In genomic region chr6:78483546-78483945, GRCh38 we compare ENCODE assay signal across 19 cellular contexts.
DNase-seq lines count a peak whose midpoint lies in the region; ATAC-seq and TF ChIP-seq lines count a peak whose summit lies in the region.
"Had no signal": no experiment of that assay in that cellular context is flagged by ENCODE, and none has a peak within 500 bp of the region (broad histone marks: within the 10 kb centered on the region; RNA-seq: fewer than 3 reads in every experiment).

No MANE protein-coding gene starts in this region.

- no peak overlapping the region for H4K91ac ChIP-seq in IMR-90 (ENCODE audit: insufficient read depth, low read depth, low read length)

- no peaks in the 10 kb centered on the region for H4K20me1 ChIP-seq in IMR-90 (ENCODE audit: insufficient read depth, low read length)

- H2BK5ac ChIP-seq in IMR-90 (ENCODE audit: low read depth, low read length, poor library complexity, severe bottlenecking) = no peak overlapping the region

- peak overlapping the region; percentile 57 for H3K27ac Mint-ChIP-seq in glutamatergic neuron (ENCODE audit: unreplicated experiment)
- no peak overlapping the region for H3K27ac Mint-ChIP-seq in stimulated activated naive B cell treated with anti-CD40 and anti-IgM and Interleukin-4, amounts not matched to agents 10 μg/mL and 1 μg/mL and 100 μg/mL, for 72 hours
- no peak overlapping the region for H3K27ac Mint-ChIP-seq in endodermal cell
- H3K27ac Mint-ChIP-seq: CD4-positive, CD25-positive, alpha-beta regulatory T cell had no signal

- H2AK5ac ChIP-seq in IMR-90 (ENCODE audit: low read depth, low read length) = no peak overlapping the region

- CTCF ChIA-PET in IMR-90 (lab: Yijun Ruan, JAX) = interaction anchor here (1.4 to 1.5 kb wide), 2 partner anchors 10 to 22 kb away, joined by 3 to 4 read pairs; no protein-coding TSS in a partner anchor

- H3K27me3 ChIP-seq in IMR-90 (ENCODE audit: control insufficient read depth, insufficient read depth, low read length) (no peaks in the 10 kb centered on the region), brain microvascular endothelial cell (replicated peaks) (no peaks in the 10 kb centered on the region), endodermal cell (ENCODE audit: control insufficient read depth, insufficient read depth, low read length, poor library complexity, severe bottlenecking) (no peaks in the 10 kb centered on the region)

- DNase-seq in AG10803 (ENCODE audit: low read depth) = peak; percentile 56
- peak; percentile 35 for DNase-seq in IMR-90
- DNase-seq in brain microvascular endothelial cell = peak; percentile 11
- DNase-seq in glutamatergic neuron = no peak
- DNase-seq in stimulated activated naive B cell treated with anti-CD40 and anti-IgM and Interleukin-4, amounts not matched to agents 10 μg/mL and 1 μg/mL and 100 μg/mL, for 72 hours = no peak
- DNase-seq in SKM-1 (lab: John Stamatoyannopoulos, UW; ENCODE audit: unreplicated experiment) = no peak
- no peak for DNase-seq in endodermal cell
- DNase-seq: Calu3; CD4-positive, CD25-positive, alpha-beta regulatory T cell; DND-41; GF-D8; NCI-H1092; NCI-H1694; NCI-H446; PC-9 had no signal

- no peaks in the 10 kb centered on the region for H3K36me3 ChIP-seq in IMR-90 (ENCODE audit: control insufficient read depth, insufficient read depth, low read length)
- no peaks in the 10 kb centered on the region for H3K36me3 ChIP-seq in brain microvascular endothelial cell (replicated peaks)
- no peaks in the 10 kb centered on the region for H3K36me3 ChIP-seq in endodermal cell (ENCODE audit: control insufficient read depth, insufficient read depth, low read length)
- H3K36me3 ChIP-seq: HAP-1 had no signal

- no peaks in the 10 kb centered on the region for H3K9me3 Mint-ChIP-seq in glutamatergic neuron (ENCODE audit: unreplicated experiment)
- H3K9me3 Mint-ChIP-seq in stimulated activated naive B cell treated with anti-CD40 and anti-IgM and Interleukin-4, amounts not matched to agents 10 μg/mL and 1 μg/mL and 100 μg/mL, for 72 hours = peaks cover 3 to 4% of the 10 kb centered on the region in 2 donors
- no peaks in the 10 kb centered on the region for H3K9me3 Mint-ChIP-seq in endodermal cell

- no CpG with 5 or more reads among the region's 2 CpGs for WGBS in IMR-90 (ENCODE audit: extremely low coverage in 2 of 2, insufficient read length in 1 of 2), 2 experiments
- WGBS in endodermal cell (ENCODE audit: insufficient coverage in 1 of 2, insufficient read length in 1 of 2), 2 experiments = 100% methylated on average over 1 of the region's 2 CpGs; no CpG with 5 or more reads in 1 of the 2 experiments

- H3K23ac ChIP-seq in IMR-90 (ENCODE audit: low read depth, low read length) = no peak overlapping the region

- no peak overlapping the region for H3K56ac ChIP-seq in IMR-90 (ENCODE audit: extremely low read depth, insufficient read depth, low read length)

- H3K27me3 Mint-ChIP-seq in glutamatergic neuron (ENCODE audit: unreplicated experiment) (no peaks in the 10 kb centered on the region), endodermal cell (ENCODE audit: insufficient read depth) (no peaks in the 10 kb centered on the region)
- no peaks in the 10 kb centered on the region for H3K27me3 Mint-ChIP-seq in stimulated activated naive B cell treated with anti-CD40 and anti-IgM and Interleukin-4, amounts not matched to agents 10 μg/mL and 1 μg/mL and 100 μg/mL, for 72 hours
- H3K27me3 Mint-ChIP-seq: CD4-positive, CD25-positive, alpha-beta regulatory T cell had no signal

- H3K4me2 ChIP-seq in IMR-90 (ENCODE audit: low read depth, low read length) = no peak overlapping the region
- H3K4me2 ChIP-seq: A549, PC-9 had no signal

- in situ Hi-C loops in IMR-90 (cut with MboI; ENCODE audit: low sequenced_read_pairs) (no loop called here), brain microvascular endothelial cell (cut with HindIII; ENCODE audit: low pct_ligation_motif_present, low sequenced_read_pairs) (no loop called here)

- H2BK20ac ChIP-seq in IMR-90 (ENCODE audit: low read depth, low read length) = no peak overlapping the region

- no peak for TF ChIP-seq POLR2A in IMR-90 (IDR thresholded peaks at IDR 0.05; ENCODE audit: low read depth, low read length)

- intact Hi-C loops in IMR-90 (cut with micrococcal nuclease) = no loop called here

- H3K36me3 Mint-ChIP-seq in glutamatergic neuron (ENCODE audit: unreplicated experiment) = no peaks in the 10 kb centered on the region
- H3K36me3 Mint-ChIP-seq in stimulated activated naive B cell treated with anti-CD40 and anti-IgM and Interleukin-4, amounts not matched to agents 10 μg/mL and 1 μg/mL and 100 μg/mL, for 72 hours = no peaks in the 10 kb centered on the region
- H3K36me3 Mint-ChIP-seq in endodermal cell (ENCODE audit: low read depth) = no peaks in the 10 kb centered on the region
- H3K36me3 Mint-ChIP-seq: CD4-positive, CD25-positive, alpha-beta regulatory T cell had no signal

- peak overlapping the region; percentile 27 for H3K4me3 Mint-ChIP-seq in glutamatergic neuron (ENCODE audit: unreplicated experiment)
- no peak overlapping the region for H3K4me3 Mint-ChIP-seq in stimulated activated naive B cell treated with anti-CD40 and anti-IgM and Interleukin-4, amounts not matched to agents 10 μg/mL and 1 μg/mL and 100 μg/mL, for 72 hours
- H3K4me3 Mint-ChIP-seq in endodermal cell = no peak overlapping the region
- H3K4me3 Mint-ChIP-seq: CD4-positive, CD25-positive, alpha-beta regulatory T cell had no signal

- no peak overlapping the region for H4K8ac ChIP-seq in IMR-90 (ENCODE audit: low read depth in 2 of 2, low read length in 2 of 2)

- H3K4me1 Mint-ChIP-seq in glutamatergic neuron (ENCODE audit: low read depth, unreplicated experiment) = peaks cover 8% of the 10 kb centered on the region
- H3K4me1 Mint-ChIP-seq in stimulated activated naive B cell treated with anti-CD40 and anti-IgM and Interleukin-4, amounts not matched to agents 10 μg/mL and 1 μg/mL and 100 μg/mL, for 72 hours = no peaks in the 10 kb centered on the region
- no peaks in the 10 kb centered on the region for H3K4me1 Mint-ChIP-seq in endodermal cell
- H3K4me1 Mint-ChIP-seq: CD4-positive, CD25-positive, alpha-beta regulatory T cell had no signal

- H3K4me1 ChIP-seq in IMR-90 (ENCODE audit: control insufficient read depth, insufficient read depth, low read length) (no peaks in the 10 kb centered on the region; the same call in 1 of the 2 replicates), endodermal cell (ENCODE audit: control insufficient read depth, insufficient read depth, low read length) (no peaks in the 10 kb centered on the region)
- H3K4me1 ChIP-seq: A549, HAP-1 had no signal

- no peak for TF ChIP-seq RAD21 in IMR-90 (IDR thresholded peaks at IDR 0.05; ENCODE audit: low read length)

- no peak overlapping the region for H3K9ac ChIP-seq in IMR-90 (ENCODE audit: low read depth, low read length)
- H3K9ac ChIP-seq in endodermal cell (ENCODE audit: extremely low read depth, low read length, poor library complexity, severe bottlenecking) = no peak overlapping the region

- H3K9me3 ChIP-seq in IMR-90 (ENCODE audit: control insufficient read depth, insufficient read depth, low read length) (no peaks in the 10 kb centered on the region), endodermal cell (ENCODE audit: control insufficient read depth, low read length) (no peaks in the 10 kb centered on the region)
- H3K9me3 ChIP-seq: A549, HAP-1 had no signal

- dilution Hi-C loops in IMR-90 (cut with HindIII; ENCODE audit: low sequenced_read_pairs, unreplicated experiment) = no loop called here

- no peak overlapping the region for H3K18ac ChIP-seq in IMR-90 (ENCODE audit: low read depth, low read length)

- no peak overlapping the region for H4K5ac ChIP-seq in IMR-90 (ENCODE audit: low read depth, low read length)

- H3K4me3 ChIP-seq in AG10803 (ENCODE audit: low read length) (no peak overlapping the region), IMR-90 (ENCODE audit: insufficient read depth, low read depth, low read length) (no peak overlapping the region), brain microvascular endothelial cell (ENCODE audit: low read depth, low read length) (no peak overlapping the region), endodermal cell (ENCODE audit: low read length) (no peak overlapping the region)
- H3K4me3 ChIP-seq: A549, HAP-1, PC-9, SK-N-MC had no signal

- TF ChIP-seq CTCF in AG10803 (conservative IDR thresholded peaks at IDR 0.05; ENCODE audit: low read length) (no peak), IMR-90 (conservative IDR thresholded peaks at IDR 0.05; ENCODE audit: low read depth, low read length) (no peak), brain microvascular endothelial cell (IDR thresholded peaks at IDR 0.05; ENCODE audit: low read depth, low read length, missing control alignments) (no peak), glutamatergic neuron (IDR thresholded peaks at IDR 0.05; ENCODE audit: partially characterized antibody, unreplicated experiment) (no peak), endodermal cell (conservative IDR thresholded peaks at IDR 0.05) (no peak)

- no peaks in the 10 kb centered on the region for H3K79me1 ChIP-seq in IMR-90 (ENCODE audit: low read depth in 1 of 2, low read length in 2 of 2)

- ATAC-seq in IMR-90 (ENCODE audit: low read depth) (no peak), HG03108 (IDR thresholded peaks at IDR 0.05; ENCODE audit: unreplicated experiment) (no peak)
- no peak for ATAC-seq in stimulated activated naive B cell treated with anti-CD40 and anti-IgM and Interleukin-4, amounts not matched to agents 10 μg/mL and 1 μg/mL and 100 μg/mL, for 72 hours (replicated peaks)
- ATAC-seq: A549 had no signal

- no peaks in the 10 kb centered on the region for H3K9me1 ChIP-seq in IMR-90 (ENCODE audit: insufficient read depth, low read length)

- H2BK15ac ChIP-seq in IMR-90 (ENCODE audit: low read depth, low read length) = no peak overlapping the region

- no peak overlapping the region for H3K27ac ChIP-seq in IMR-90 (ENCODE audit: insufficient read depth, low read length)
- H3K27ac ChIP-seq in brain microvascular endothelial cell = no peak overlapping the region
- no peak overlapping the region for H3K27ac ChIP-seq in endodermal cell (ENCODE audit: low read depth, low read length)
- H3K27ac ChIP-seq: A549, PC-9, SK-N-MC had no signal

- BruUV-seq in IMR-90 (replicated peaks; lab: Mats Ljungman, UMichigan) = no TSS peak

- no peak overlapping the region for H2AFZ ChIP-seq in IMR-90 (replicated peaks; ENCODE audit: low read length, poor library complexity)
- H2AFZ ChIP-seq: PC-9 had no signal

- H3K14ac ChIP-seq in IMR-90 (replicated peaks; ENCODE audit: low read depth, low read length) = no peak overlapping the region

- POLR2A ChIA-PET in IMR-90 (lab: Charles Lee; ENCODE audit: unreplicated experiment) = no interaction called here

- no peak overlapping the region for H2AK9ac ChIP-seq in IMR-90 (replicated peaks; ENCODE audit: low read depth, low read length, poor library complexity)

- H3K4ac ChIP-seq in IMR-90 (ENCODE audit: low read depth, low read length) = no peak overlapping the region

- no peak overlapping the region for H2BK120ac ChIP-seq in IMR-90 (ENCODE audit: low read depth, low read length)

TF ChIP-seq in IMR-90, 13 proteins besides CTCF, POLR2A, EP300 and RAD21:
- no peak for TF ChIP-seq RCOR1 (IDR thresholded peaks at IDR 0.05; ENCODE audit: insufficient replicate concordance, low read length)
- TF ChIP-seq CEBPB (IDR thresholded peaks at IDR 0.05; ENCODE audit: low read depth, low read length) = peak; percentile 13; the same call in 1 of the 2 replicates
TF ChIP-seq in IMR-90: peak in this region for 1.

Comparison
In these comparisons a context has a peak if more than half of its experiments do, and no peak if none do; other contexts are left out.
1. DNase-seq: peak in AG10803 (single experiment), IMR-90 (single experiment) and brain microvascular endothelial cell (single experiment); none in glutamatergic neuron (single experiment), stimulated activated naive B cell treated with anti-CD40 and anti-IgM and Interleukin-4, amounts not matched to agents 10 μg/mL and 1 μg/mL and 100 μg/mL, for 72 hours (single experiment), SKM-1 (single experiment) and endodermal cell (single experiment).